In genomic region chr17:78041401-78042179, GRCh38 we compare ENCODE assay signal across 1 cellular context.
TF ChIP-seq lines count a peak whose summit lies in the region.

No MANE protein-coding gene starts in this region.

TF ChIP-seq in K562, 482 proteins besides CTCF, POLR2A, EP300 and RAD21 (continued from another document):
- no peak for TF ChIP-seq ZNF318 (IDR thresholded peaks at IDR 0.05; ENCODE audit: borderline replicate concordance in 1 of 2, low read depth in 1 of 2)
